In the genomic region with DNA sequence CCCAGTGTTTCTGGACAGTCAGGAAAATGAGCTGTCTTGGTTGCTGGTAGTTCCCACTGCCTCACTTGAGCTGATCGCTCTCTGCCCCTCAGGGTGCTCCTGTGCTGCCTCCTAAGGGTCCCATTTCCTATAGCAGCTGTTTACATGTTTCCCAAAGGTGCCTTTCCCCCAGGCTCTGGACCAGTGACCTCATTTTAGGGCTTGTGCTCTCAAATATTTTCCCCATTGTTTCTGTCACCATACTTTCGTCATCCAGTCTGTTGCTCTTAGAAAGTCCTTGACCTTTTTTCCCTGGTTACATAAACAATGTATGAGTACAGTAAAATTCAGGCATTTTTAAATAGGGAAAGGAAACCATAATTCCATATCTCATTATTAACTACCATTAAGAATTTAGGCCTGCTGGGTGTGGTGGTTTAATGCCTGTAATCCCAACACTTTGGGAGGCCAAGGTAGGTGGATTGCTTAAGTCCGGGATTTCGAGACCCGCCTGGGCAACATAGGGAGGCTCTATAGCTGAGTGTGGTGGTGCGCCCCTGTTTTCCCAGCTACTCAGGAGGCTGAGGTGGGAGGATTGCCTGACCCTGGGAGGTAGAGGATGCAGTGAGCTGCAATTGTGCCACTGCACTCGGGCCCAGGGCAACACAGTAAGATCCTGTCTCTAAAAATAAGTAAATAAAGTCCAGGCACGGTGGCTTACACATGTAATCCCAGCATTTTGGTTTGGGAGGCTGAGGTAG, we compare ENCODE assay signal across 17 cellular contexts. TPM values are rescaled to one million over a fixed set of nuclear protein-coding genes. Genes with fewer than 3 reads are reported as not detected.
A peak's percentile ranks its signal among the peaks of the same experiment; 100 is the strongest.
DNase-seq lines count a peak whose midpoint lies in the region; ATAC-seq, FAIRE-seq and TF ChIP-seq lines count a peak whose summit lies in the region.
"Had no signal": no experiment of that assay in that cellular context is flagged by ENCODE, and none has a peak within 500 bp of the region (broad histone marks: within the 10 kb centered on the region; RNA-seq: fewer than 3 reads in every experiment).

No MANE protein-coding gene starts in this region.

- H3K9ac ChIP-seq in K562 (ENCODE audit: insufficient read depth in 1 of 2, low read depth in 2 of 2, low read length in 2 of 2) (no peak overlapping the region), HepG2 (ENCODE audit: insufficient read depth, low read depth, low read length) (peak overlapping the region; percentile 31; the same call in 1 of the 2 replicates)

- H3K4me3 ChIP-seq in K562 (no peak overlapping the region), HepG2 (replicated peaks in 1 of 3; ENCODE audit: insufficient read depth in 1 of 3, low read depth in 2 of 3, low read length in 3 of 3) (no peak overlapping the region), spleen (no peak overlapping the region)
- H3K4me3 ChIP-seq: BLaER1 treated with 17β-estradiol and CSF1 and Interleukin-3, amounts not matched to agents 10 nM and 100 nM; Peyer's patch had no signal

- 88% methylated on average over 8 of the region's 8 CpGs for WGBS in K562 (ENCODE audit: insufficient coverage, low coverage, missing lambda C conversion rate)
- WGBS in HepG2 (ENCODE audit: low lambda C conversion rate), result 82% methylated on average over 8 of the region's 8 CpGs
- WGBS in spleen, 5 donors, result 87 to 92% (median 89%) methylated on average over 8 of the region's 8 CpGs

- H3K27ac ChIP-seq in K562 (ENCODE audit: extremely low read depth, low read depth, low read length) (no peak overlapping the region), HepG2 (ENCODE audit: extremely low read length, insufficient read depth, low read length) (peak overlapping the region; percentile 54), spleen (no peak overlapping the region)
- H3K27ac ChIP-seq: BLaER1 treated with 17β-estradiol and CSF1 and Interleukin-3, amounts not matched to agents 10 nM and 100 nM; Peyer's patch had no signal

- no peak overlapping the region for H2AFZ ChIP-seq in K562 (ENCODE audit: low read depth, low read length)
- H2AFZ ChIP-seq in HepG2 (ENCODE audit: low read length), result no peak overlapping the region

- no peaks in the 10 kb centered on the region for H3K79me2 ChIP-seq in K562 (ENCODE audit: control insufficient read depth, insufficient read depth, low read length)
- peaks cover 7% of the 10 kb centered on the region for H3K79me2 ChIP-seq in HepG2 (ENCODE audit: insufficient read depth, low read length)

- intact Hi-C loops in K562 (cut with micrococcal nuclease), result no loop called here
- intact Hi-C loops in HepG2 (cut with micrococcal nuclease; ENCODE audit: unreplicated experiment), result no loop called here
- intact Hi-C loops in spleen (cut with DNase I; ENCODE audit: low total_unique reads), result no loop called here

- H3K27me3 ChIP-seq in K562 (ENCODE audit: control insufficient read depth in 2 of 2, insufficient read depth in 2 of 2, low read length in 2 of 2) (no peaks in the 10 kb centered on the region), HepG2 (ENCODE audit: control insufficient read depth in 1 of 2, insufficient read depth in 2 of 2, low read length in 2 of 2) (no peaks in the 10 kb centered on the region), spleen (replicated peaks in 1 of 7) (no peaks in the 10 kb centered on the region)
- H3K27me3 ChIP-seq: BLaER1 treated with 17β-estradiol and CSF1 and Interleukin-3, amounts not matched to agents 10 nM and 100 nM; Peyer's patch had no signal

- peaks cover 7% of the 10 kb centered on the region for H3K4me1 Mint-ChIP-seq in T-helper 17 cell

- TF ChIP-seq CTCF in K562 (IDR thresholded peaks at IDR 0.05 in 2 of 3, conservative IDR thresholded peaks at IDR 0.05 in 1 of 3; ENCODE audit: insufficient read depth in 2 of 3, low read depth in 1 of 3, low read length in 3 of 3) (no peak), HepG2 (CRISPR knock-in tag; IDR thresholded peaks at IDR 0.05) (peak; percentile 66), spleen (IDR thresholded peaks at IDR 0.05 in 8 of 11, conservative IDR thresholded peaks at IDR 0.05 in 3 of 11) (no peak)

- H3K4me3 Mint-ChIP-seq in T-helper 17 cell, result no peak overlapping the region

- in situ Hi-C loops in K562 (cut with MboI) (no loop called here), HepG2 (cut with HindIII; ENCODE audit: extremely low pct_ligation_motif_present, low pct_unique_long_range_greater_than_20kb) (no loop called here)

- H3K36me3 ChIP-seq in K562 (ENCODE audit: control insufficient read depth, insufficient read depth, low read length), result peaks cover 4% of the 10 kb centered on the region; the same call in 1 of the 3 replicates
- peaks cover 2 to 8% of the 10 kb centered on the region in 2 experiments; a peak in 2 of 5 replicates for H3K36me3 ChIP-seq in HepG2 (replicated peaks in 1 of 2; ENCODE audit: control insufficient read depth in 1 of 2, insufficient read depth in 2 of 2, low read length in 2 of 2)
- peaks cover 0 to 100% (median 18%) of the 10 kb centered on the region in 6 donors for H3K36me3 ChIP-seq in spleen

- ATAC-seq in T-helper 17 cell, result no peak
- ATAC-seq in K562, result no peak; the same call in 2 of the 3 replicates
- ATAC-seq in HepG2, result peak; percentile 87
- no peak for ATAC-seq in GM18505 (IDR thresholded peaks at IDR 0.05; ENCODE audit: unreplicated experiment)

- CTCF ChIA-PET in K562 (lab: Yijun Ruan, JAX; ENCODE audit: low intra/inter-chr PET ratio), result no interaction called here
- CTCF ChIA-PET in HepG2 (lab: Yijun Ruan, JAX; ENCODE audit: low intra/inter-chr PET ratio, low total read pairs), result interaction anchor here (1.7 kb wide), 1 partner anchor 48 kb away, joined by 5 read pairs; no protein-coding TSS in a partner anchor

- H3K27ac Mint-ChIP-seq in T-helper 17 cell, result peak overlapping the region; percentile 72

- TF ChIP-seq RAD21 in K562 (CRISPR knock-in tag; conservative IDR thresholded peaks at IDR 0.05 in 1 of 2, IDR thresholded peaks at IDR 0.05 in 1 of 2) (no peak), HepG2 (CRISPR knock-in tag; IDR thresholded peaks at IDR 0.05) (no peak)

- FAIRE-seq in K562 (lab: Jason Lieb, UNC), result no peak
- FAIRE-seq in HepG2 (lab: Jason Lieb, UNC), result no peak

- no peaks in the 10 kb centered on the region for H3K9me3 ChIP-seq in T-helper 17 cell (ENCODE audit: control insufficient read depth, low read length, poor library complexity, severe bottlenecking)
- no peaks in the 10 kb centered on the region for H3K9me3 ChIP-seq in K562 (replicated peaks; ENCODE audit: control insufficient read depth, insufficient read depth, low read depth, low read length)
- H3K9me3 ChIP-seq in HepG2 (ENCODE audit: low read length), result no peaks in the 10 kb centered on the region
- H3K9me3 ChIP-seq in spleen, result no peaks in the 10 kb centered on the region
- H3K9me3 ChIP-seq: BLaER1 treated with 17β-estradiol and CSF1 and Interleukin-3, amounts not matched to agents 10 nM and 100 nM; Peyer's patch had no signal

- no peaks in the 10 kb centered on the region for H3K27me3 Mint-ChIP-seq in T-helper 17 cell

- TF ChIP-seq EP300 in K562 (IDR thresholded peaks at IDR 0.05; ENCODE audit: low read length) (no peak), HepG2 (IDR thresholded peaks at IDR 0.05; ENCODE audit: low read depth in 2 of 2, low read length in 2 of 2) (peak in 1 of 2 experiments; percentile 36; a peak in 2 of 4 replicates), HepG2 (CRISPR knock-in tag; IDR thresholded peaks at IDR 0.05; ENCODE audit: borderline replicate concordance) (no peak)

- BruUV-seq in K562 (replicated peaks; lab: Mats Ljungman, UMichigan), result TSS peak; percentile 24
- no TSS peak for BruUV-seq in HepG2 (replicated peaks; lab: Mats Ljungman, UMichigan)

- POLR2A ChIA-PET in K562 (lab: Yijun Ruan, JAX), result interaction anchor here (0.6 to 2.3 kb wide), 3 partner anchors 10 to 1821 kb away, joined by 3 to 12 read pairs (median 3); no protein-coding TSS in a partner anchor
- POLR2A ChIA-PET in HepG2 (lab: Yijun Ruan, JAX), result interaction anchor here (1.1 to 1.2 kb wide), 2 partner anchors 48 to 51 kb away, joined by 5 to 6 read pairs; partner anchors contain the start of gene DCAF1

- H3K4me2 ChIP-seq in K562 (ENCODE audit: insufficient read depth, low read length), result no peak overlapping the region
- peak overlapping the region; percentile 26; the same call in 1 of the 2 replicates for H3K4me2 ChIP-seq in HepG2 (ENCODE audit: low read depth, low read length)
- H3K4me2 ChIP-seq: BLaER1 treated with 17β-estradiol and CSF1 and Interleukin-3, amounts not matched to agents 10 nM and 100 nM had no signal

- H3K4me1 ChIP-seq in K562 (replicated peaks in 1 of 2; ENCODE audit: control insufficient read depth in 2 of 2, insufficient read depth in 2 of 2, low read length in 2 of 2), result no peaks in the 10 kb centered on the region
- peaks cover 20% of the 10 kb centered on the region for H3K4me1 ChIP-seq in HepG2 (ENCODE audit: insufficient read depth, low read length)
- peaks cover 0 to 18% (median 0%) of the 10 kb centered on the region in 6 donors for H3K4me1 ChIP-seq in spleen
- H3K4me1 ChIP-seq: BLaER1 treated with 17β-estradiol and CSF1 and Interleukin-3, amounts not matched to agents 10 nM and 100 nM; Peyer's patch had no signal

- TF ChIP-seq POLR2A in K562 (conservative IDR thresholded peaks at IDR 0.05), result no peak
- no peak for TF ChIP-seq POLR2A in HepG2 (IDR thresholded peaks at IDR 0.05; ENCODE audit: insufficient read depth in 1 of 2, low read depth in 2 of 2, low read length in 2 of 2)
- no peak for TF ChIP-seq POLR2A in spleen (IDR thresholded peaks at IDR 0.05)
- TF ChIP-seq POLR2A in GM18505 (IDR thresholded peaks at IDR 0.05; ENCODE audit: borderline replicate concordance, extremely low read depth, insufficient read depth, insufficient read length), result no peak

- peaks cover 2% of the 10 kb centered on the region for H3K36me3 Mint-ChIP-seq in T-helper 17 cell (ENCODE audit: low read depth)

- DNase-seq in T-helper 17 cell (no peak), K562 (ENCODE audit: extremely low read depth in 1 of 4, low spot score in 3 of 4) (no peak), HepG2 (ENCODE audit: low spot score) (peak; percentile 70), spleen (peak; percentile 32), SIG-M5 (lab: John Stamatoyannopoulos, UW) (no peak), AG08395 (ENCODE audit: low spot score) (no peak)
- DNase-seq: EL, H7, Karpas-422, NCI-H1930, NCI-H2171, NCI-H446 treated with DMSO at 0.1 percent for 48 hours, NCI-H774, Peyer's patch, SHP77 had no signal

- H3K9me1 ChIP-seq in K562 (ENCODE audit: control insufficient read depth, insufficient read depth, low read length), result no peaks in the 10 kb centered on the region

- no peaks in the 10 kb centered on the region for H4K20me1 ChIP-seq in K562 (replicated peaks; ENCODE audit: control insufficient read depth, insufficient read depth, low read length)
- no peaks in the 10 kb centered on the region for H4K20me1 ChIP-seq in HepG2 (ENCODE audit: insufficient read depth, low read length)

RNA-seq across cellular contexts. Expression of gene RAD54L2, which starts 11.7 kb away (rescaled TPM):
- total RNA-seq in T-helper 17 cell, result 10 to 100 TPM; 37.8 to 41.1 TPM
- total RNA-seq in K562 (2011; cell fraction: chromatin; rRNA removed; ENCODE audit: low replicate concordance), result 58.3 and 76.4 TPM in 2 replicates
- total RNA-seq in K562 (2011; cell fraction: nucleolus; rRNA removed), result 20.7 and 26.8 TPM in 2 replicates
- total RNA-seq in K562 (2011; cell fraction: nucleoplasm; rRNA removed), result 42.1 and 52.2 TPM in 2 replicates
- total RNA-seq in K562 (2014; rRNA removed), result 4.2 and 6.0 TPM in 2 replicates
- 8.6 and 9.0 TPM in 2 replicates for total RNA-seq in K562 (2014; rRNA removed; fragmentation: Illumina TruSeq; extraction: Trizol)
- 6.7 and 7.1 TPM in 2 replicates for total RNA-seq in K562 (2015; rRNA removed; fragmentation: Illumina TruSeq; extraction: Trizol)
- 10.7 and 12.2 TPM in 2 replicates for total RNA-seq in K562 (2021)
- 4.4 and 4.9 TPM in 2 replicates for polyA plus RNA-seq in K562 (2011; rRNA removed)
- 2.9 and 3.4 TPM in 2 replicates for polyA plus RNA-seq in K562 (2011; cell fraction: cytosol; rRNA removed)
- 8.7 and 11.0 TPM in 2 replicates for polyA plus RNA-seq in K562 (2011; cell fraction: nucleus; rRNA removed)
- 4.1 and 4.6 TPM in 2 replicates for polyA plus RNA-seq in K562 (2012)
- 6.0 and 6.4 TPM in 2 replicates for polyA plus RNA-seq in K562 (2014; fragmentation: Illumina TruSeq; extraction: Trizol)
- 1 to 10 TPM; 1.3 to 2.4 TPM for polyA plus RNA-seq in K562 (2014; fragmentation: Nextera tagmentation; extraction: Ambion mirVana)
- 4.5 and 5.4 TPM in 2 replicates for polyA plus RNA-seq in K562 (2014; rRNA removed)
- 16.6 and 19.0 TPM in 2 replicates for polyA minus RNA-seq in K562 (2011; rRNA and poly(A)+ RNA removed)
- 9.2 and 10.5 TPM in 2 replicates for polyA minus RNA-seq in K562 (2011; cell fraction: cytosol; rRNA and poly(A)+ RNA removed)
- polyA minus RNA-seq in K562 (2011; cell fraction: nucleus; rRNA and poly(A)+ RNA removed), result 9.3 and 13.9 TPM in 2 replicates
- 14.4 and 14.8 TPM in 2 replicates for total RNA-seq in HepG2 (2016; rRNA removed; fragmentation: Illumina TruSeq; extraction: Trizol)
- total RNA-seq in HepG2 (2016; cell fraction: cytosol; rRNA removed; fragmentation: Illumina TruSeq; extraction: Trizol; ENCODE audit: low read depth), result 7.6 and 9.0 TPM in 2 replicates
- total RNA-seq in HepG2 (2016; cell fraction: insoluble cytoplasmic fraction; rRNA removed; fragmentation: Illumina TruSeq; extraction: Trizol), result 12.0 and 15.1 TPM in 2 replicates
- 7.8 and 8.1 TPM in 2 replicates for total RNA-seq in HepG2 (2016; cell fraction: membrane; rRNA removed; fragmentation: Illumina TruSeq; extraction: Trizol)
- 22.2 and 23.7 TPM in 2 replicates for total RNA-seq in HepG2 (2016; cell fraction: nucleus; rRNA removed; fragmentation: Illumina TruSeq; extraction: Trizol)
- polyA plus RNA-seq in HepG2 (2011; rRNA removed), result 4.9 and 5.5 TPM in 2 replicates
- 1.9 and 2.3 TPM in 2 replicates for polyA plus RNA-seq in HepG2 (2011; cell fraction: cytosol; rRNA removed)
- polyA plus RNA-seq in HepG2 (2011; cell fraction: nucleus; rRNA removed), result 13.0 and 13.7 TPM in 2 replicates
- 5.0 and 5.8 TPM in 2 replicates for polyA plus RNA-seq in HepG2 (2012)
- 0.18 and 0.20 TPM in 2 replicates for polyA plus RNA-seq in HepG2 (2016; cell fraction: cytosol; fragmentation: Illumina TruSeq; extraction: Trizol; ENCODE audit: low read depth)
- polyA plus RNA-seq in HepG2 (2016; cell fraction: insoluble cytoplasmic fraction; fragmentation: Illumina TruSeq; extraction: Trizol; ENCODE audit: low read depth), result 4.3 and 4.8 TPM in 2 replicates
- polyA plus RNA-seq in HepG2 (2016; cell fraction: membrane; fragmentation: Illumina TruSeq; extraction: Trizol; ENCODE audit: low read depth), result 0.70 and 0.93 TPM in 2 replicates
- polyA plus RNA-seq in HepG2 (2016; cell fraction: nucleus; fragmentation: Illumina TruSeq; extraction: Trizol; ENCODE audit: insufficient read depth, low read depth), result 20.2 and 20.5 TPM in 2 replicates
- polyA minus RNA-seq in HepG2 (2011; rRNA and poly(A)+ RNA removed; ENCODE audit: low replicate concordance), result 21.7 and 33.6 TPM in 2 replicates
- polyA minus RNA-seq in HepG2 (2011; cell fraction: cytosol; rRNA and poly(A)+ RNA removed), result 7.8 and 11.7 TPM in 2 replicates
- polyA minus RNA-seq in HepG2 (2011; cell fraction: nucleus; rRNA and poly(A)+ RNA removed), result 33.7 and 44.8 TPM in 2 replicates
- total RNA-seq in spleen, result 10 to 100 TPM; 22.8 to 36.7 (median 32.4) TPM
- polyA plus RNA-seq in spleen, result 1 to 10 TPM; 1.4 to 4.3 (median 2.2) TPM

RNA-seq across cellular contexts. Expression of gene DCAF1, which starts 50.4 kb away (rescaled TPM):
- total RNA-seq in T-helper 17 cell (10 to 100 TPM; 20.5 to 24.3 TPM), K562 (2014; rRNA removed) (12.6 and 13.3 TPM in 2 replicates), K562 (2014; rRNA removed; fragmentation: Illumina TruSeq; extraction: Trizol) (14.4 and 15.4 TPM in 2 replicates), K562 (2015; rRNA removed; fragmentation: Illumina TruSeq; extraction: Trizol) (15.3 and 16.2 TPM in 2 replicates), K562 (2021) (19.3 and 20.3 TPM in 2 replicates), HepG2 (2016; rRNA removed; fragmentation: Illumina TruSeq; extraction: Trizol) (14.3 and 23.3 TPM in 2 replicates), spleen (10 to 100 TPM; 22.2 to 27.4 (median 24.1) TPM)
- 27.1 and 34.4 TPM in 2 replicates for total RNA-seq in K562 (2011; cell fraction: chromatin; rRNA removed; ENCODE audit: low replicate concordance)
- 14.0 and 14.7 TPM in 2 replicates for total RNA-seq in K562 (2011; cell fraction: nucleolus; rRNA removed)
- total RNA-seq in K562 (2011; cell fraction: nucleoplasm; rRNA removed), result 18.6 and 20.4 TPM in 2 replicates
- polyA plus RNA-seq in K562 (2011; rRNA removed) (11.4 and 15.0 TPM in 2 replicates), K562 (2014; fragmentation: Illumina TruSeq; extraction: Trizol) (19.4 and 21.5 TPM in 2 replicates), K562 (2014; fragmentation: Nextera tagmentation; extraction: Ambion mirVana) (1 to 10 TPM; 2.8 to 7.1 TPM), K562 (2014; rRNA removed) (15.7 and 17.0 TPM in 2 replicates), HepG2 (2011; rRNA removed) (7.5 and 7.7 TPM in 2 replicates), spleen (1 to 10 TPM; 7.0 to 9.0 (median 7.2) TPM)
- 7.8 and 11.7 TPM in 2 replicates for polyA plus RNA-seq in K562 (2011; cell fraction: cytosol; rRNA removed)
- 24.5 and 27.8 TPM in 2 replicates for polyA plus RNA-seq in K562 (2011; cell fraction: nucleus; rRNA removed)
- polyA plus RNA-seq in K562 (2012), result 10.2 and 14.0 TPM in 2 replicates
- polyA minus RNA-seq in K562 (2011; rRNA and poly(A)+ RNA removed), result 34.2 and 39.9 TPM in 2 replicates
- 13.7 and 17.0 TPM in 2 replicates for polyA minus RNA-seq in K562 (2011; cell fraction: cytosol; rRNA and poly(A)+ RNA removed)
- polyA minus RNA-seq in K562 (2011; cell fraction: nucleus; rRNA and poly(A)+ RNA removed), result 7.9 and 12.6 TPM in 2 replicates
- 4.8 and 5.0 TPM in 2 replicates for total RNA-seq in HepG2 (2016; cell fraction: cytosol; rRNA removed; fragmentation: Illumina TruSeq; extraction: Trizol; ENCODE audit: low read depth)
- total RNA-seq in HepG2 (2016; cell fraction: insoluble cytoplasmic fraction; rRNA removed; fragmentation: Illumina TruSeq; extraction: Trizol), result 13.7 and 21.8 TPM in 2 replicates
- 6.6 and 6.7 TPM in 2 replicates for total RNA-seq in HepG2 (2016; cell fraction: membrane; rRNA removed; fragmentation: Illumina TruSeq; extraction: Trizol)
- 16.2 and 17.2 TPM in 2 replicates for total RNA-seq in HepG2 (2016; cell fraction: nucleus; rRNA removed; fragmentation: Illumina TruSeq; extraction: Trizol)
- polyA plus RNA-seq in HepG2 (2011; cell fraction: cytosol; rRNA removed), result 5.0 and 6.2 TPM in 2 replicates
- 14.1 and 15.6 TPM in 2 replicates for polyA plus RNA-seq in HepG2 (2011; cell fraction: nucleus; rRNA removed)
- polyA plus RNA-seq in HepG2 (2012), result 11.2 and 12.3 TPM in 2 replicates
- 0.66 and 0.68 TPM in 2 replicates for polyA plus RNA-seq in HepG2 (2016; cell fraction: cytosol; fragmentation: Illumina TruSeq; extraction: Trizol; ENCODE audit: low read depth)
- polyA plus RNA-seq in HepG2 (2016; cell fraction: insoluble cytoplasmic fraction; fragmentation: Illumina TruSeq; extraction: Trizol; ENCODE audit: low read depth), result 15.7 and 17.6 TPM in 2 replicates
- 2.2 and 2.3 TPM in 2 replicates for polyA plus RNA-seq in HepG2 (2016; cell fraction: membrane; fragmentation: Illumina TruSeq; extraction: Trizol; ENCODE audit: low read depth)
- polyA plus RNA-seq in HepG2 (2016; cell fraction: nucleus; fragmentation: Illumina TruSeq; extraction: Trizol; ENCODE audit: insufficient read depth, low read depth), result 26.5 and 28.6 TPM in 2 replicates
- polyA minus RNA-seq in HepG2 (2011; rRNA and poly(A)+ RNA removed; ENCODE audit: low replicate concordance), result 23.4 and 48.5 TPM in 2 replicates
- polyA minus RNA-seq in HepG2 (2011; cell fraction: cytosol; rRNA and poly(A)+ RNA removed), result 10.9 and 11.4 TPM in 2 replicates
- polyA minus RNA-seq in HepG2 (2011; cell fraction: nucleus; rRNA and poly(A)+ RNA removed), result 14.0 and 16.2 TPM in 2 replicates

Comparison
In these comparisons a context has a peak if more than half of its experiments do, and no peak if none do; other contexts are left out.
1. DNase-seq: peak in HepG2 (single experiment) and spleen (single experiment); none in T-helper 17 cell (0 of 3), K562 (0 of 4), SIG-M5 (single experiment) and AG08395 (single experiment).